8 cellular contexts compared by ENCODE assay signal in genomic region chr7:120550494-120551048, GRCh38.
DNase-seq lines count a peak whose midpoint lies in the region; ATAC-seq, FAIRE-seq and TF ChIP-seq lines count a peak whose summit lies in the region.

No MANE protein-coding gene starts in this region.

- H3K36me3 ChIP-seq in bronchial epithelial cell (ENCODE audit: control insufficient read depth, insufficient read depth, low read length): no peaks in the 10 kb centered on the region

- no peak overlapping the region for H3K4me3 ChIP-seq in bronchial epithelial cell (ENCODE audit: low read depth, low read length)

- no peaks in the 10 kb centered on the region for H3K27me3 ChIP-seq in bronchial epithelial cell (ENCODE audit: control insufficient read depth, insufficient read depth, low read length)

- H3K27me3 Mint-ChIP-seq in stimulated activated memory B cell treated with anti-CD40 and anti-IgM and Interleukin-4, amounts not matched to agents 10 μg/mL and 1 μg/mL and 100 μg/mL, for 72 hours: no peaks in the 10 kb centered on the region

- peak; percentile 18 for ATAC-seq in GM19468 (IDR thresholded peaks at IDR 0.05; ENCODE audit: extremely low read depth, unreplicated experiment)
- ATAC-seq in stimulated activated memory B cell treated with anti-CD40 and anti-IgM and Interleukin-4, amounts not matched to agents 10 μg/mL and 1 μg/mL and 100 μg/mL, for 72 hours: no peak

- DNase-seq in DMS153 (lab: John Stamatoyannopoulos, UW) (peak; percentile 89), Kasumi-1 (lab: John Stamatoyannopoulos, UW) (peak; percentile 61), bronchial epithelial cell (ENCODE audit: low read depth) (peak; percentile 14), NOMO-1 treated with dmso at 0.1 percent for 144 hours (lab: John Stamatoyannopoulos, UW; ENCODE audit: unreplicated experiment) (no peak), COLO668 (lab: John Stamatoyannopoulos, UW; ENCODE audit: unreplicated experiment) (no peak)
- DNase-seq in effector CD8-positive, alpha-beta T cell (lab: John Stamatoyannopoulos, UW): no peak

- no peaks in the 10 kb centered on the region for H3K4me1 Mint-ChIP-seq in stimulated activated memory B cell treated with anti-CD40 and anti-IgM and Interleukin-4, amounts not matched to agents 10 μg/mL and 1 μg/mL and 100 μg/mL, for 72 hours

- H3K9me3 Mint-ChIP-seq in stimulated activated memory B cell treated with anti-CD40 and anti-IgM and Interleukin-4, amounts not matched to agents 10 μg/mL and 1 μg/mL and 100 μg/mL, for 72 hours: no peaks in the 10 kb centered on the region

- H3K27ac Mint-ChIP-seq in stimulated activated memory B cell treated with anti-CD40 and anti-IgM and Interleukin-4, amounts not matched to agents 10 μg/mL and 1 μg/mL and 100 μg/mL, for 72 hours: no peak overlapping the region

- no peak for FAIRE-seq in bronchial epithelial cell (lab: Jason Lieb, UNC)

- H3K36me3 Mint-ChIP-seq in stimulated activated memory B cell treated with anti-CD40 and anti-IgM and Interleukin-4, amounts not matched to agents 10 μg/mL and 1 μg/mL and 100 μg/mL, for 72 hours: no peaks in the 10 kb centered on the region

- no peak overlapping the region for H3K4me3 Mint-ChIP-seq in stimulated activated memory B cell treated with anti-CD40 and anti-IgM and Interleukin-4, amounts not matched to agents 10 μg/mL and 1 μg/mL and 100 μg/mL, for 72 hours

- TF ChIP-seq CTCF in bronchial epithelial cell (IDR thresholded peaks at IDR 0.05; ENCODE audit: insufficient read depth, low read length, severe bottlenecking): no peak

Comparison
In these comparisons a context has a peak if more than half of its experiments do, and no peak if none do; other contexts are left out.
1. DNase-seq: peak in DMS153 (single experiment), Kasumi-1 (2 of 2) and bronchial epithelial cell (single experiment); none in NOMO-1 treated with dmso at 0.1 percent for 144 hours (single experiment), COLO668 (single experiment) and effector CD8-positive, alpha-beta T cell (single experiment).